In genomic region chrX:154026136-154026806, GRCh38 we compare ENCODE assay signal across 20 cellular contexts.
"Had no signal": no experiment of that assay in that cellular context is flagged by ENCODE, and none has a peak within 500 bp of the region (broad histone marks: within the 10 kb centered on the region; RNA-seq: fewer than 3 reads in every experiment).

No MANE protein-coding gene starts in this region.

- H3K36me3 Mint-ChIP-seq: activated naive CD8-positive, alpha-beta T cell treated with anti-CD3 and anti-CD28 coated beads for 36 hours had no signal

- H3K27ac ChIP-seq: body of pancreas, gastroesophageal sphincter, left lung, prostate gland, stomach, testis, upper lobe of right lung had no signal

- H3K9me3 Mint-ChIP-seq: activated naive CD8-positive, alpha-beta T cell treated with anti-CD3 and anti-CD28 coated beads for 36 hours; central memory CD8-positive, alpha-beta T cell; dendritic cell treated with granulocyte-macrophage colony-stimulating factor and Interleukin-4, amounts not matched to agents 40 ng/mL and 50 ng/mL, for 4 days; stimulated activated effector memory CD8-positive, alpha-beta T cell treated with anti-CD3 and anti-CD28 coated beads, Interleukin-12 subunit alpha, Interleukin-12 subunit beta, amount 100 ng/mL, for 72 hours had no signal

- FAIRE-seq: small intestine had no signal

- H3K27ac Mint-ChIP-seq: activated naive CD8-positive, alpha-beta T cell treated with anti-CD3 and anti-CD28 coated beads for 36 hours; dendritic cell treated with granulocyte-macrophage colony-stimulating factor and Interleukin-4, amounts not matched to agents 40 ng/mL and 50 ng/mL, for 4 days; stimulated activated effector memory CD8-positive, alpha-beta T cell treated with anti-CD3 and anti-CD28 coated beads, Interleukin-12 subunit alpha, Interleukin-12 subunit beta, amount 100 ng/mL, for 72 hours had no signal

- H3K27me3 Mint-ChIP-seq: activated naive CD8-positive, alpha-beta T cell treated with anti-CD3 and anti-CD28 coated beads for 36 hours; central memory CD8-positive, alpha-beta T cell; dendritic cell treated with granulocyte-macrophage colony-stimulating factor and Interleukin-4, amounts not matched to agents 40 ng/mL and 50 ng/mL, for 4 days had no signal

- H3K27me3 ChIP-seq: body of pancreas, gastroesophageal sphincter, left lung, testis, upper lobe of right lung had no signal

- H3K4me3 Mint-ChIP-seq: activated naive CD8-positive, alpha-beta T cell treated with anti-CD3 and anti-CD28 coated beads for 36 hours; central memory CD8-positive, alpha-beta T cell; dendritic cell treated with granulocyte-macrophage colony-stimulating factor and Interleukin-4, amounts not matched to agents 40 ng/mL and 50 ng/mL, for 4 days; stimulated activated effector memory CD8-positive, alpha-beta T cell treated with anti-CD3 and anti-CD28 coated beads, Interleukin-12 subunit alpha, Interleukin-12 subunit beta, amount 100 ng/mL, for 72 hours had no signal

- H3K4me1 ChIP-seq: left lung, prostate gland, upper lobe of right lung had no signal

- DNase-seq: activated CD4-positive, alpha-beta T cell treated with anti-CD3 and anti-CD28 coated beads, Interleukin-2, amount 50 U/mL, for 48 hours; activated naive CD8-positive, alpha-beta T cell treated with anti-CD3 and anti-CD28 coated beads for 36 hours; activated T-cell treated with anti-CD3 and anti-CD28 coated beads for 4 hours; amygdala; body of pancreas; effector memory CD4-positive, alpha-beta T cell; heart left ventricle; left lung; occipital lobe; right cardiac atrium; small intestine; stimulated activated CD4-positive, alpha-beta T cell treated with anti-CD3 and anti-CD28 coated beads, Interleukin-4, amount 100 ng/mL, for 1 hour; stomach; testis; upper lobe of right lung had no signal

- H3K4me3 ChIP-seq: body of pancreas, gastroesophageal sphincter, heart left ventricle, left lung, prostate gland, stomach, testis, upper lobe of right lung had no signal

- H3K36me3 ChIP-seq: prostate gland had no signal

- H3K9me3 ChIP-seq: body of pancreas, gastroesophageal sphincter, heart left ventricle, left lung, prostate gland, stomach, testis, upper lobe of right lung had no signal

- ATAC-seq: body of pancreas; gastroesophageal sphincter; right cardiac atrium; stimulated activated effector memory CD8-positive, alpha-beta T cell treated with anti-CD3 and anti-CD28 coated beads, Interleukin-12 subunit alpha, Interleukin-12 subunit beta, amount 100 ng/mL, for 72 hours; upper lobe of right lung had no signal
